11 cellular contexts compared by ENCODE assay signal in the genomic region with DNA sequence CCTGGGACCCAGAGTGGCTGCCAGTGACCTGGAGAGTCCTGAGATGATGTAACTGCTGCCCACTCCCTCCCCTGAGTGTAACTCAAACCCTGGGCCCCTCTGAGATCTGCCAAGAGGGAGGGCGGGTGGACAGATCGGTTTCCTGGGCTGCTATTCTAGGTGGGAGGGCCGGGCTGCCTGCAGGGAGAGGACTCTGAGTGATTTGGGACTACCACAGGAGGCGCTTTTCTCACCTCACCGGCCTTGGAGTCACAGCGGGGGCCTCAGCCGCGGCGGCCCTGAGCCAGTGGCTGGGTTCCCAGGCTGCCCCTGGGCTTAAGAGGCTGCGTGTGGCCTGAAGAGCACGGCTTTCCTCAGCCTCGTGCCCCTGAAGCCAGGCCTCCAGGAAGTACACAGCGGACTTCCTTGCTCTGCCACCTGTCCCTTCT. TPM values are rescaled to one million over a fixed set of nuclear protein-coding genes. Genes with fewer than 3 reads are reported as not detected.
DNase-seq lines count a peak whose midpoint lies in the region; ATAC-seq and TF ChIP-seq lines count a peak whose summit lies in the region.
"Had no signal": no experiment of that assay in that cellular context is flagged by ENCODE, and none has a peak within 500 bp of the region (broad histone marks: within the 10 kb centered on the region; RNA-seq: fewer than 3 reads in every experiment).

No MANE protein-coding gene starts in this region.

- POLR2A ChIA-PET in CD4-positive, alpha-beta T cell (lab: Charles Lee) = no interaction called here
- POLR2A ChIA-PET in HEK293 (lab: Yijun Ruan, JAX) = no interaction called here

- no peaks in the 10 kb centered on the region for H3K9me3 ChIP-seq in CD4-positive, alpha-beta T cell (ENCODE audit: control insufficient read depth, low read length)
- H3K9me3 ChIP-seq in HEK293 (ENCODE audit: control insufficient read depth, insufficient read depth, low read depth, low read length) = no peaks in the 10 kb centered on the region
- H3K9me3 ChIP-seq: SK-N-SH had no signal

- no peak overlapping the region for H3K27ac ChIP-seq in CD4-positive, alpha-beta T cell (ENCODE audit: low read depth, low read length)
- H3K27ac ChIP-seq in HEK293 (ENCODE audit: extremely low read depth, low read depth, low read length) (no peak overlapping the region), adipose tissue (ENCODE audit: low read depth, low read length) (peak overlapping the region; percentile 81)

- no peaks in the 10 kb centered on the region for H3K27me3 ChIP-seq in CD4-positive, alpha-beta T cell (ENCODE audit: control insufficient read depth, insufficient read depth, low read length)

- no peak overlapping the region for H3K4me3 Mint-ChIP-seq in CD4-positive, alpha-beta T cell
- H3K4me3 Mint-ChIP-seq in natural killer cell = peak overlapping the region; percentile 43
- H3K4me3 Mint-ChIP-seq: immature natural killer cell had no signal

- no peak overlapping the region for H3K4me3 ChIP-seq in HEK293 (ENCODE audit: low read depth, low read length)

- CTCF ChIA-PET in CD4-positive, alpha-beta T cell (lab: Charles Lee) = no interaction called here
- CTCF ChIA-PET in HEK293 (lab: Yijun Ruan, JAX) = interaction anchor here (1.8 to 8.4 kb wide), 2 partner anchors 37 to 81 kb away, joined by 6 to 61 read pairs; no protein-coding TSS in a partner anchor

- peak overlapping the region; percentile 80 for H3K27ac Mint-ChIP-seq in CD4-positive, alpha-beta T cell
- H3K27ac Mint-ChIP-seq in natural killer cell = peak overlapping the region; percentile 78 to 85

- H3K4me1 Mint-ChIP-seq in CD4-positive, alpha-beta T cell (ENCODE audit: low read depth) = peaks cover 52% of the 10 kb centered on the region
- H3K4me1 Mint-ChIP-seq in natural killer cell = peaks cover 48 to 67% of the 10 kb centered on the region in 2 donors

- TF ChIP-seq CTCF in CD4-positive, alpha-beta T cell (IDR thresholded peaks at IDR 0.05) = no peak
- TF ChIP-seq CTCF in HEK293 (tag by site-specific recombination; IDR thresholded peaks at IDR 0.05) (no peak), natural killer cell (IDR thresholded peaks at IDR 0.05) (no peak)

- DNase-seq in CD4-positive, alpha-beta T cell = no peak
- no peak for DNase-seq in natural killer cell
- no peak for DNase-seq in GM19240 (ENCODE audit: insufficient read length, low spot score)
- no peak for DNase-seq in NCI-H2227 (lab: John Stamatoyannopoulos, UW; ENCODE audit: unreplicated experiment)
- DNase-seq: immature natural killer cell; SK-N-SH; stimulated activated naive CD4-positive, alpha-beta T cell had no signal

- WGBS in adipose tissue, 3 donors = 66 to 74% (median 71%) methylated on average over 13 of the region's 13 CpGs

- ATAC-seq in CD4-positive, alpha-beta T cell (ENCODE audit: poor library complexity) = no peak
- no peak for ATAC-seq in natural killer cell
- no peak for ATAC-seq in HG03342 (IDR thresholded peaks at IDR 0.05; ENCODE audit: unreplicated experiment)
- no peak for ATAC-seq in HG03039 (IDR thresholded peaks at IDR 0.05; ENCODE audit: unreplicated experiment)

- H3K27me3 Mint-ChIP-seq in CD4-positive, alpha-beta T cell = no peaks in the 10 kb centered on the region
- no peaks in the 10 kb centered on the region for H3K27me3 Mint-ChIP-seq in natural killer cell (ENCODE audit: low read depth in 2 of 2)

- H3K9me3 Mint-ChIP-seq in CD4-positive, alpha-beta T cell = no peaks in the 10 kb centered on the region
- H3K9me3 Mint-ChIP-seq in natural killer cell = no peaks in the 10 kb centered on the region
- H3K9me3 Mint-ChIP-seq: immature natural killer cell had no signal

- peaks cover 5% of the 10 kb centered on the region for H3K36me3 Mint-ChIP-seq in CD4-positive, alpha-beta T cell (ENCODE audit: low read depth)
- no peaks in the 10 kb centered on the region for H3K36me3 Mint-ChIP-seq in natural killer cell
- H3K36me3 Mint-ChIP-seq: immature natural killer cell had no signal

- peaks cover 0 to 30% of the 10 kb centered on the region in 2 experiments; a peak in 1 of 3 replicates for H3K36me3 ChIP-seq in HEK293 (ENCODE audit: control insufficient read depth in 2 of 2, insufficient read depth in 1 of 2, low read length in 2 of 2)

- intact Hi-C loops in CD4-positive, alpha-beta T cell (cut with DNase I, micrococcal nuclease) = no loop called here
- intact Hi-C loops in natural killer cell (cut with micrococcal nuclease) = no loop called here

- H3K4me1 ChIP-seq in HEK293 (ENCODE audit: control insufficient read depth, insufficient read depth, low read length) = peaks cover 11% of the 10 kb centered on the region; the same call in 1 of the 2 replicates

TF ChIP-seq in HEK293, 187 proteins besides CTCF, POLR2A, EP300 and RAD21 (continues in another document):
- TF ChIP-seq, protein P1, sequence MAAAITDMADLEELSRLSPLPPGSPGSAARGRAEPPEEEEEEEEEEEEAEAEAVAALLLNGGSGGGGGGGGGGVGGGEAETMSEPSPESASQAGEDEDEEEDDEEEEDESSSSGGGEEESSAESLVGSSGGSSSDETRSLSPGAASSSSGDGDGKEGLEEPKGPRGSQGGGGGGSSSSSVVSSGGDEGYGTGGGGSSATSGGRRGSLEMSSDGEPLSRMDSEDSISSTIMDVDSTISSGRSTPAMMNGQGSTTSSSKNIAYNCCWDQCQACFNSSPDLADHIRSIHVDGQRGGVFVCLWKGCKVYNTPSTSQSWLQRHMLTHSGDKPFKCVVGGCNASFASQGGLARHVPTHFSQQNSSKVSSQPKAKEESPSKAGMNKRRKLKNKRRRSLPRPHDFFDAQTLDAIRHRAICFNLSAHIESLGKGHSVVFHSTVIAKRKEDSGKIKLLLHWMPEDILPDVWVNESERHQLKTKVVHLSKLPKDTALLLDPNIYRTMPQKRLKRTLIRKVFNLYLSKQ (tag by site-specific recombination; IDR thresholded peaks at IDR 0.05; ENCODE audit: borderline replicate concordance) = no peak
- TF ChIP-seq ZNF169 (tag by site-specific recombination; IDR thresholded peaks at IDR 0.05) (no peak), ZEB2 (tag by site-specific recombination; IDR thresholded peaks at IDR 0.05) (no peak), ZFP37 (tag by site-specific recombination; IDR thresholded peaks at IDR 0.05) (no peak), ZFHX2 (tag by site-specific recombination; conservative IDR thresholded peaks at IDR 0.05) (peak; percentile 69), ZBTB8A (tag by site-specific recombination; IDR thresholded peaks at IDR 0.05) (peak; percentile 38; the same call in 1 of the 2 replicates), ZNF785 (tag by site-specific recombination; IDR thresholded peaks at IDR 0.05) (no peak), KLF1 (tag by site-specific recombination; IDR thresholded peaks at IDR 0.05) (0 out of 2 replicates have a peak, but pooled peaks have one; percentile 25), ZNF670 (tag by site-specific recombination; IDR thresholded peaks at IDR 0.05; ENCODE audit: low read depth) (no peak), SCRT2 (tag by site-specific recombination; IDR thresholded peaks at IDR 0.05) (no peak), ZNF701 (tag by site-specific recombination; IDR thresholded peaks at IDR 0.05) (no peak), GLIS1 (tag by site-specific recombination; IDR thresholded peaks at IDR 0.05) (peak; percentile 57), ZNF341 (tag by site-specific recombination; IDR thresholded peaks at IDR 0.05; ENCODE audit: low read depth) (peak; percentile 80), ZBTB17 (tag by site-specific recombination; IDR thresholded peaks at IDR 0.05) (peak; percentile 65), YY1 (tag by site-specific recombination; IDR thresholded peaks at IDR 0.05) (no peak), GLI4 (tag by site-specific recombination; IDR thresholded peaks at IDR 0.05) (no peak), ZNF19 (tag by site-specific recombination; IDR thresholded peaks at IDR 0.05; ENCODE audit: low read depth) (no peak), ZBTB21 (tag by site-specific recombination; IDR thresholded peaks at IDR 0.05) (no peak), ZNF596 (tag by site-specific recombination; IDR thresholded peaks at IDR 0.05) (no peak), ZNF610 (tag by site-specific recombination; IDR thresholded peaks at IDR 0.05; ENCODE audit: borderline replicate concordance) (no peak), ZNF514 (tag by site-specific recombination; IDR thresholded peaks at IDR 0.05) (no peak), ZNF366 (tag by site-specific recombination; conservative IDR thresholded peaks at IDR 0.05) (no peak)
- TF ChIP-seq, protein P2, sequence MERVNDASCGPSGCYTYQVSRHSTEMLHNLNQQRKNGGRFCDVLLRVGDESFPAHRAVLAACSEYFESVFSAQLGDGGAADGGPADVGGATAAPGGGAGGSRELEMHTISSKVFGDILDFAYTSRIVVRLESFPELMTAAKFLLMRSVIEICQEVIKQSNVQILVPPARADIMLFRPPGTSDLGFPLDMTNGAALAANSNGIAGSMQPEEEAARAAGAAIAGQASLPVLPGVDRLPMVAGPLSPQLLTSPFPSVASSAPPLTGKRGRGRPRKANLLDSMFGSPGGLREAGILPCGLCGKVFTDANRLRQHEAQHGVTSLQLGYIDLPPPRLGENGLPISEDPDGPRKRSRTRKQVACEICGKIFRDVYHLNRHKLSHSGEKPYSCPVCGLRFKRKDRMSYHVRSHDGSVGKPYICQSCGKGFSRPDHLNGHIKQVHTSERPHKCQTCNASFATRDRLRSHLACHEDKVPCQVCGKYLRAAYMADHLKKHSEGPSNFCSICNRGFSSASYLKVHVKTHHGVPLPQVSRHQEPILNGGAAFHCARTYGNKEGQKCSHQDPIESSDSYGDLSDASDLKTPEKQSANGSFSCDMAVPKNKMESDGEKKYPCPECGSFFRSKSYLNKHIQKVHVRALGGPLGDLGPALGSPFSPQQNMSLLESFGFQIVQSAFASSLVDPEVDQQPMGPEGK (tag by site-specific recombination; IDR thresholded peaks at IDR 0.05) = peak; percentile 73; the same call in 1 of the 2 replicates
- TF ChIP-seq, protein P3, sequence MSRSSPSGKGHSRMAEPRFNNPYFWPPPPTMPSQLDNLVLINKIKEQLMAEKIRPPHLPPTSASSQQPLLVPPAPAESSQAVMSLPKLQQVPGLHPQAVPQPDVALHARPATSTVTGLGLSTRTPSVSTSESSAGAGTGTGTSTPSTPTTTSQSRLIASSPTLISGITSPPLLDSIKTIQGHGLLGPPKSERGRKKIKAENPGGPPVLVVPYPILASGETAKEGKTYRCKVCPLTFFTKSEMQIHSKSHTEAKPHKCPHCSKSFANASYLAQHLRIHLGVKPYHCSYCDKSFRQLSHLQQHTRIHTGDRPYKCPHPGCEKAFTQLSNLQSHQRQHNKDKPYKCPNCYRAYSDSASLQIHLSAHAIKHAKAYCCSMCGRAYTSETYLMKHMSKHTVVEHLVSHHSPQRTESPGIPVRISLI (tag by site-specific recombination; IDR thresholded peaks at IDR 0.05) = no peak

RNA-seq across cellular contexts. Expression of a gene that starts 11.4 kb away (rescaled TPM):
- 100 to 1,000 TPM; 107 to 114 TPM for total RNA-seq in CD4-positive, alpha-beta T cell
- 1 to 10 TPM in 2 of 3 donors, under 1 TPM in 1; 0.74 to 9.7 (median 2.1) TPM for polyA plus RNA-seq in adipose tissue
- 100 to 1,000 TPM; 132 to 264 (median 151) TPM for total RNA-seq in natural killer cell
